In the genomic region with DNA sequence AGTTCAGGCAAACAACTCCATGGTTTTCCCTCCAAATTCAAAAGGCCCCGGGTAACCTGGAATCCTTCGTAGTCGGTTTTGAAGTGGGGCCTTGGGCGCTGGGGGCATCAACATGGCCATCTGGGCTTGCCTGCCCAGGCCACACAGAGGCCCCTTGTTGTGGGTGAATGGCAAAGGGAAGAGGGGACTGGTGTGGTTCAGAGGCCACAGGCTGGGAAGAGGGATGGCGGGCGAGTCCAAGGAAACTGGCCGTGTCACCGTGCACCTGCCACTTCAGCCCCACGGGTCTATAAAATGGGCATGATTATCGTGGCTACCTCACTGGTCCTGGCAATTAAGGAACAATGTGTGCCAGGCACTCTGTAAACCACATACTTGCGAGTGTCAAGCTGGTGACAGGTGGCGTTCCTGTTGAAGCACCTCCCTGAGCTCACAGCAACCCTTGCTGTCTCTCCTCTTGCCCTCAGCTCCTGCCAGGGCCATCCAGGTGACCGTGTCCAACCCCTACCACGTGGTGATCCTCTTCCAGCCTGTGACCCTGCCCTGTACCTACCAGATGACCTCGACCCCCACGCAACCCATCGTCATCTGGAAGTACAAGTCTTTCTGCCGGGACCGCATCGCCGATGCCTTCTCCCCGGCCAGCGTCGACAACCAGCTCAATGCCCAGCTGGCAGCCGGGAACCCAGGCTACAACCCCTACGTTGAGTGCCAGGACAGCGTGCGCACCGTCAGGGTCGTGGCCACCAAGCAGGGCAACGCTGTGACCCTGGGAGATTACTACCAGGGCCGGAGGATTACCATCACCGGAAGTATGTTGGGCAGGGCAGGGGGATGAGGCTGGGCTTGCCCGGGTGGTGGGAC, we compare ENCODE assay signal across 1 cellular context.
TF ChIP-seq lines count a peak whose summit lies in the region.

No MANE protein-coding gene starts in this region.

TF ChIP-seq in GM12891, 5 proteins besides CTCF, POLR2A, EP300 and RAD21:
- TF ChIP-seq PAX5 (IDR thresholded peaks at IDR 0.05; ENCODE audit: insufficient read depth, low read length, severe bottlenecking): no peak
